7 cellular contexts compared by ENCODE assay signal in genomic region chr2:135551356-135551755, GRCh38.
"Had no signal": no experiment of that assay in that cellular context is flagged by ENCODE, and none has a peak within 500 bp of the region (broad histone marks: within the 10 kb centered on the region; RNA-seq: fewer than 3 reads in every experiment).

No MANE protein-coding gene starts in this region.

- H3K4me3 ChIP-seq: GM12878 had no signal

- DNase-seq: GDM1, GF-D8 had no signal

- FAIRE-seq: GM12878, GM12891, GM12892, GM18507, GM19239 had no signal

- ATAC-seq: GM12878 had no signal
